In genomic region chr10:14120812-14121211, GRCh38 we compare ENCODE assay signal across 8 cellular contexts.
"Had no signal": no experiment of that assay in that cellular context is flagged by ENCODE, and none has a peak within 500 bp of the region (broad histone marks: within the 10 kb centered on the region; RNA-seq: fewer than 3 reads in every experiment).

No MANE protein-coding gene starts in this region.

- ATAC-seq: GM12878 had no signal

- H3K4me3 ChIP-seq: GM12878 had no signal

- DNase-seq: GDM1, GF-D8 had no signal

- FAIRE-seq: G401.6, GM12878, GM12891, GM12892, GM18507, GM19239 had no signal
